In the genomic region with DNA sequence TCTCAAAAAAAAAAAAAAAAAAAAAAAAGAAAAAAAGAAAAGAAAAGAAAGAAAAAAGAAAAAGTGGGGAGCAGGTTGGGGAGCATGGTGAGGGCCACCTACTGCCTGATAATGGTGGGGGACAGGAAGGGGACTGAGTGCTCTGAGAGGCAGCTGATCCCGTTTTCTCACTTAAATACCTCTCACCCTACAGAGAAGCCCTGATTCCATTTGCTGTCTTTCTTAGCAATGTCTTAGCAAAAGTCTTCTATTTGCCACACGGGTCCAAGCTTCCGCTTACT, we compare ENCODE assay signal across 8 cellular contexts. TPM values are rescaled to one million over a fixed set of nuclear protein-coding genes. Genes with fewer than 3 reads are reported as not detected.
A peak's percentile ranks its signal among the peaks of the same experiment; 100 is the strongest.
DNase-seq lines count a peak whose midpoint lies in the region; ATAC-seq, FAIRE-seq and TF ChIP-seq lines count a peak whose summit lies in the region.

No MANE protein-coding gene starts in this region.

- H3K4me3 Mint-ChIP-seq in IgD-negative memory B cell, result peak overlapping the region; percentile 88 to 97 (median 93)
- H3K4me3 Mint-ChIP-seq in activated naive CD8-positive, alpha-beta T cell treated with anti-CD3 and anti-CD28 coated beads, Interleukin-2, amount 10 ng/mL, durations not matched to agents 7 days and 5 days, result peak overlapping the region; percentile 91

- no peak for TF ChIP-seq CTCF in keratinocyte (optimal IDR thresholded peaks at IDR 0.05 in 1 of 3, IDR thresholded peaks at IDR 0.05 in 1 of 3, conservative IDR thresholded peaks at IDR 0.05 in 1 of 3; ENCODE audit: extremely low read depth in 1 of 3, insufficient read depth in 2 of 3, low read length in 3 of 3)

- H3K36me3 ChIP-seq in keratinocyte (ENCODE audit: control insufficient read depth in 2 of 2, extremely low read depth in 1 of 2, insufficient read depth in 2 of 2, low read length in 2 of 2) (no peaks in the 10 kb centered on the region), subcutaneous abdominal adipose tissue (ENCODE audit: control insufficient read depth in 5 of 5, insufficient read depth in 5 of 5, low read length in 5 of 5) (no peaks in the 10 kb centered on the region)

- peaks cover 1% of the 10 kb centered on the region for H3K27me3 Mint-ChIP-seq in IgD-negative memory B cell
- H3K27me3 Mint-ChIP-seq in activated naive CD8-positive, alpha-beta T cell treated with anti-CD3 and anti-CD28 coated beads, Interleukin-2, amount 10 ng/mL, durations not matched to agents 7 days and 5 days, result peaks cover 2% of the 10 kb centered on the region

- H3K27me3 ChIP-seq in keratinocyte (ENCODE audit: control insufficient read depth, extremely low read depth, insufficient read depth, low read length) (no peaks in the 10 kb centered on the region), subcutaneous abdominal adipose tissue (ENCODE audit: control insufficient read depth in 5 of 5, insufficient read depth in 4 of 5, low read length in 5 of 5) (no peaks in the 10 kb centered on the region)

- ATAC-seq in activated naive CD8-positive, alpha-beta T cell treated with anti-CD3 and anti-CD28 coated beads, Interleukin-2, amount 10 ng/mL, durations not matched to agents 7 days and 5 days (ENCODE audit: low read depth), result no peak
- no peak for ATAC-seq in GM19328 (IDR thresholded peaks at IDR 0.05; ENCODE audit: unreplicated experiment)
- ATAC-seq in HG03095 (IDR thresholded peaks at IDR 0.05; ENCODE audit: unreplicated experiment), result no peak

- H3K9me3 ChIP-seq in keratinocyte (ENCODE audit: control insufficient read depth, low read depth, low read length) (no peaks in the 10 kb centered on the region), subcutaneous abdominal adipose tissue (ENCODE audit: control insufficient read depth in 5 of 5, low read length in 5 of 5) (peaks cover 0 to 3% (median 0%) of the 10 kb centered on the region in 5 donors)

- no peak overlapping the region for H2AFZ ChIP-seq in keratinocyte (ENCODE audit: control insufficient read depth, low read length)

- H3K4me2 ChIP-seq in keratinocyte (ENCODE audit: control insufficient read depth, extremely low read depth, insufficient read depth, low read depth, low read length), result peak overlapping the region; percentile 81

- POLR2A ChIA-PET in activated naive CD8-positive, alpha-beta T cell treated with anti-CD3 and anti-CD28 coated beads, Interleukin-2, amount 10 ng/mL, durations not matched to agents 7 days and 5 days (lab: Charles Lee), result interaction anchor here (0.9 to 2.6 kb wide), 5 partner anchors 10 to 416 kb away, joined by 3 to 11 read pairs (median 5); a partner anchor contains a TSS

- no peaks in the 10 kb centered on the region for H3K9me1 ChIP-seq in keratinocyte (ENCODE audit: control insufficient read depth, extremely low read depth, insufficient read depth, low read length)

- peaks cover 26% of the 10 kb centered on the region for H3K4me1 ChIP-seq in keratinocyte (ENCODE audit: control insufficient read depth, extremely low read depth, insufficient read depth, low read length)
- H3K4me1 ChIP-seq in subcutaneous abdominal adipose tissue (ENCODE audit: control insufficient read depth in 5 of 5, insufficient read depth in 5 of 5, low read length in 5 of 5), result peaks cover 14 to 53% (median 48%) of the 10 kb centered on the region in 5 donors

- no peak for FAIRE-seq in keratinocyte (lab: Jason Lieb, UNC)

- peak overlapping the region; percentile 54 to 94 (median 93) for H3K27ac Mint-ChIP-seq in IgD-negative memory B cell
- peak overlapping the region; percentile 90 for H3K27ac Mint-ChIP-seq in activated naive CD8-positive, alpha-beta T cell treated with anti-CD3 and anti-CD28 coated beads, Interleukin-2, amount 10 ng/mL, durations not matched to agents 7 days and 5 days

- no peak for DNase-seq in activated naive CD8-positive, alpha-beta T cell treated with anti-CD3 and anti-CD28 coated beads, Interleukin-2, amount 10 ng/mL, durations not matched to agents 7 days and 5 days
- DNase-seq in keratinocyte (ENCODE audit: low read depth, low spot score), result no peak
- no peak for DNase-seq in stimulated activated CD4-positive, alpha-beta T cell treated with anti-CD3 and anti-CD28 coated beads, Interleukin-1b, Interleukin-23, amount 100 ng/mL, for 48 hours
- DNase-seq in AG08396 (ENCODE audit: low spot score), result no peak

- H4K20me1 ChIP-seq in keratinocyte (ENCODE audit: control insufficient read depth, extremely low read depth, insufficient read depth, low read length), result no peaks in the 10 kb centered on the region

- peak overlapping the region; percentile 72 for H3K9ac ChIP-seq in keratinocyte (ENCODE audit: control insufficient read depth, extremely low read depth, insufficient read depth, low read length)
- H3K9ac ChIP-seq in subcutaneous abdominal adipose tissue (ENCODE audit: low read length in 5 of 5), result peak overlapping the region; percentile 70 to 93 (median 85)

- H3K4me1 Mint-ChIP-seq in IgD-negative memory B cell, result peaks cover 24 to 36% (median 28%) of the 10 kb centered on the region in 3 donors
- H3K4me1 Mint-ChIP-seq in activated naive CD8-positive, alpha-beta T cell treated with anti-CD3 and anti-CD28 coated beads, Interleukin-2, amount 10 ng/mL, durations not matched to agents 7 days and 5 days, result peaks cover 25% of the 10 kb centered on the region

- peaks cover 0 to 3% (median 0%) of the 10 kb centered on the region in 3 donors for H3K9me3 Mint-ChIP-seq in IgD-negative memory B cell
- H3K9me3 Mint-ChIP-seq in activated naive CD8-positive, alpha-beta T cell treated with anti-CD3 and anti-CD28 coated beads, Interleukin-2, amount 10 ng/mL, durations not matched to agents 7 days and 5 days, result no peaks in the 10 kb centered on the region

- dilution Hi-C loops in keratinocyte (cut with MboI; ENCODE audit: extremely low pct_ligation_motif_present, low sequenced_read_pairs), result no loop called here

- H3K27ac ChIP-seq in keratinocyte (ENCODE audit: control insufficient read depth, insufficient read depth, low read length), result peak overlapping the region; percentile 73
- H3K27ac ChIP-seq in subcutaneous abdominal adipose tissue (ENCODE audit: low read depth, low read length), result peak overlapping the region; percentile 98

- H3K4me3 ChIP-seq in keratinocyte (ENCODE audit: control insufficient read depth in 2 of 3, extremely low read depth in 1 of 3, insufficient read depth in 2 of 3, low read depth in 1 of 3, low read length in 3 of 3), result peak overlapping the region in 2 of 3 experiments; percentile 58 to 69
- peak overlapping the region; percentile 63 to 75 (median 70) for H3K4me3 ChIP-seq in subcutaneous abdominal adipose tissue (ENCODE audit: low read depth in 1 of 5, low read length in 5 of 5)

- H3K36me3 Mint-ChIP-seq in IgD-negative memory B cell, result no peaks in the 10 kb centered on the region
- peaks cover 2% of the 10 kb centered on the region for H3K36me3 Mint-ChIP-seq in activated naive CD8-positive, alpha-beta T cell treated with anti-CD3 and anti-CD28 coated beads, Interleukin-2, amount 10 ng/mL, durations not matched to agents 7 days and 5 days

- no peaks in the 10 kb centered on the region for H3K79me2 ChIP-seq in keratinocyte (ENCODE audit: control insufficient read depth, insufficient read depth, low read length)

RNA-seq across cellular contexts. Expression of a gene that starts 0.7 kb away (rescaled TPM):
- 11.3 TPM for polyA plus RNA-seq in IgD-negative memory B cell
- 10 to 100 TPM; 15.3 to 15.9 TPM for total RNA-seq in activated naive CD8-positive, alpha-beta T cell treated with anti-CD3 and anti-CD28 coated beads, Interleukin-2, amount 10 ng/mL, durations not matched to agents 7 days and 5 days
- polyA plus RNA-seq in keratinocyte, result 3.3 to 4.5 TPM (median 4.4 TPM) in 3 replicates
- polyA plus RNA-seq in keratinocyte (2011; ENCODE audit: low read depth), result 1.2 TPM
- 2.1 TPM in 2 replicates for polyA plus RNA-seq in keratinocyte (2011; cell fraction: cytosol; rRNA removed)
- polyA plus RNA-seq in keratinocyte (2011; cell fraction: nucleus; rRNA removed), result 13.8 and 18.0 TPM in 2 replicates
- 4.2 and 5.5 TPM in 2 replicates for polyA plus RNA-seq in keratinocyte (2012; ENCODE audit: low replicate concordance)
- 4.9 to 10.6 TPM (median 6.0 TPM) in 3 replicates for polyA minus RNA-seq in keratinocyte
- 4.6 TPM for polyA minus RNA-seq in keratinocyte (2011; cell fraction: cytosol; rRNA and poly(A)+ RNA removed)
- polyA minus RNA-seq in keratinocyte (2011; cell fraction: nucleus; rRNA and poly(A)+ RNA removed), result 12.8 and 18.5 TPM in 2 replicates

RNA-seq across cellular contexts. Expression of a gene that starts 58.8 kb away (rescaled TPM):
- polyA plus RNA-seq in IgD-negative memory B cell, result 1.8 TPM
- total RNA-seq in activated naive CD8-positive, alpha-beta T cell treated with anti-CD3 and anti-CD28 coated beads, Interleukin-2, amount 10 ng/mL, durations not matched to agents 7 days and 5 days, result 1 to 10 TPM; 1.6 TPM
- polyA plus RNA-seq in keratinocyte, result 16.9 to 43.2 TPM (median 19.8 TPM) in 3 replicates
- polyA plus RNA-seq in keratinocyte (2011; ENCODE audit: low read depth), result 19.8 TPM
- polyA plus RNA-seq in keratinocyte (2011; cell fraction: cytosol; rRNA removed), result 12.1 and 17.8 TPM in 2 replicates
- 19.7 and 26.5 TPM in 2 replicates for polyA plus RNA-seq in keratinocyte (2011; cell fraction: nucleus; rRNA removed)
- polyA plus RNA-seq in keratinocyte (2012; ENCODE audit: low replicate concordance), result 18.5 and 23.4 TPM in 2 replicates
- polyA minus RNA-seq in keratinocyte, result 14.3 to 41.7 TPM (median 16.8 TPM) in 3 replicates
- polyA minus RNA-seq in keratinocyte (2011; cell fraction: cytosol; rRNA and poly(A)+ RNA removed), result 18.4 TPM
- polyA minus RNA-seq in keratinocyte (2011; cell fraction: nucleus; rRNA and poly(A)+ RNA removed), result 19.2 and 24.3 TPM in 2 replicates
